9 cellular contexts compared by ENCODE assay signal in genomic region chr1:41492341-41492848, GRCh38. TPM values are rescaled to one million over a fixed set of nuclear protein-coding genes. Genes with fewer than 3 reads are reported as not detected.
DNase-seq lines count a peak whose midpoint lies in the region; ATAC-seq and TF ChIP-seq lines count a peak whose summit lies in the region.
"Had no signal": no experiment of that assay in that cellular context is flagged by ENCODE, and none has a peak within 500 bp of the region (broad histone marks: within the 10 kb centered on the region; RNA-seq: fewer than 3 reads in every experiment).

No MANE protein-coding gene starts in this region.

- H3K4me2 ChIP-seq in OCI-LY1 (ENCODE audit: low read length) = no peak overlapping the region

- no peaks in the 10 kb centered on the region for H3K36me3 ChIP-seq in OCI-LY1 (ENCODE audit: insufficient read depth, low read length)

- peaks cover 5% of the 10 kb centered on the region for H3K4me1 ChIP-seq in OCI-LY1 (ENCODE audit: insufficient read depth, low read length, severe bottlenecking)

- H3K36me3 Mint-ChIP-seq in activated CD4-positive, alpha-beta T cell treated with anti-CD3 and anti-CD28 coated beads for 36 hours (ENCODE audit: low read depth) = no peaks in the 10 kb centered on the region

- H3F3A ChIP-seq in OCI-LY1 (ENCODE audit: insufficient read depth, low read length) = no peaks in the 10 kb centered on the region

- TF ChIP-seq CTCF in OCI-LY1 (IDR thresholded peaks at IDR 0.05; ENCODE audit: low read length) (peak; percentile 83), choroid plexus epithelial cell (conservative IDR thresholded peaks at IDR 0.05; ENCODE audit: low read depth, low read length) (peak; percentile 71), coronary artery (IDR thresholded peaks at IDR 0.05) (no peak)

- POLR2A ChIA-PET in activated CD4-positive, alpha-beta T cell treated with anti-CD3 and anti-CD28 coated beads for 36 hours (lab: Charles Lee) = no interaction called here

- H3K9me3 ChIP-seq in OCI-LY1 (ENCODE audit: low read length) = no peaks in the 10 kb centered on the region

- no peaks in the 10 kb centered on the region for H4K20me1 ChIP-seq in OCI-LY1 (ENCODE audit: insufficient read depth, low read length)

- ATAC-seq in activated CD4-positive, alpha-beta T cell treated with anti-CD3 and anti-CD28 coated beads for 36 hours = peak; percentile 30
- ATAC-seq in HG02970 (IDR thresholded peaks at IDR 0.05; ENCODE audit: low FRiP score, unreplicated experiment) = no peak

- CTCF ChIA-PET in activated CD4-positive, alpha-beta T cell treated with anti-CD3 and anti-CD28 coated beads for 36 hours (lab: Charles Lee) = interaction anchor here (0.6 to 1.8 kb wide), 14 partner anchors 9 to 567 kb away, joined by 3 to 7 read pairs (median 3); no protein-coding TSS in a partner anchor

- H3K27ac Mint-ChIP-seq in activated CD4-positive, alpha-beta T cell treated with anti-CD3 and anti-CD28 coated beads for 36 hours = no peak overlapping the region

- H3K9ac ChIP-seq in OCI-LY1 (ENCODE audit: low read length) = no peak overlapping the region

- no peak overlapping the region for H2AFZ ChIP-seq in OCI-LY1 (ENCODE audit: low read length)

- H3K27me3 Mint-ChIP-seq in activated CD4-positive, alpha-beta T cell treated with anti-CD3 and anti-CD28 coated beads for 36 hours = peaks cover 28% of the 10 kb centered on the region

- intact Hi-C loops in activated CD4-positive, alpha-beta T cell treated with anti-CD3 and anti-CD28 coated beads for 36 hours (cut with DNase I, micrococcal nuclease) = no loop called here

- H3K9me2 ChIP-seq in OCI-LY1 (ENCODE audit: low read depth, low read length) = no peaks in the 10 kb centered on the region

- H3K27ac ChIP-seq in OCI-LY1 (ENCODE audit: low read depth, low read length, poor library complexity, severe bottlenecking) (no peak overlapping the region), coronary artery (peak overlapping the region in 1 of 2 donors; percentile 6)

- H3K27me3 ChIP-seq in OCI-LY1 (ENCODE audit: insufficient read depth, low read length) = peaks cover 2% of the 10 kb centered on the region; the same call in 1 of the 2 replicates

- no peaks in the 10 kb centered on the region for H3K9me3 Mint-ChIP-seq in activated CD4-positive, alpha-beta T cell treated with anti-CD3 and anti-CD28 coated beads for 36 hours (ENCODE audit: low read depth)

- H3K79me2 ChIP-seq in OCI-LY1 (ENCODE audit: insufficient read depth, low read length) = no peaks in the 10 kb centered on the region

- peak; percentile 77 for DNase-seq in activated CD4-positive, alpha-beta T cell treated with anti-CD3 and anti-CD28 coated beads for 36 hours
- no peak for DNase-seq in activated CD4-positive, alpha-beta T cell treated with anti-CD3 and anti-CD28 coated beads for 4 hours
- DNase-seq in choroid plexus epithelial cell (ENCODE audit: low read depth) (no peak), coronary artery (ENCODE audit: low spot score) (no peak), cerebellum (ENCODE audit: low spot score) (no peak)
- peak; percentile 64 for DNase-seq in stimulated activated CD4-positive, alpha-beta T cell treated with anti-CD3 and anti-CD28 coated beads, Interleukin-15, amount 100 ng/mL, for 24 hours

- H3K4me1 Mint-ChIP-seq in activated CD4-positive, alpha-beta T cell treated with anti-CD3 and anti-CD28 coated beads for 36 hours = peaks cover 10% of the 10 kb centered on the region

- no peak overlapping the region for H3K4me3 Mint-ChIP-seq in activated CD4-positive, alpha-beta T cell treated with anti-CD3 and anti-CD28 coated beads for 36 hours

- H3K4me3 ChIP-seq in OCI-LY1 (ENCODE audit: low read depth, low read length, poor library complexity, severe bottlenecking) = no peak overlapping the region
- no peak overlapping the region for H3K4me3 ChIP-seq in choroid plexus epithelial cell (ENCODE audit: low read depth, low read length)
- H3K4me3 ChIP-seq in coronary artery = no peak overlapping the region

RNA-seq across cellular contexts. Expression of gene EDN2, which starts 7.9 kb away (rescaled TPM):
- not detected for total RNA-seq in activated CD4-positive, alpha-beta T cell treated with anti-CD3 and anti-CD28 coated beads for 36 hours
- not detected for total RNA-seq in cerebellum
- total RNA-seq: activated CD8-positive, alpha-beta memory T cell treated with anti-CD3 and anti-CD28 coated beads for 36 hours had no signal

Comparison
In these comparisons a context has a peak if more than half of its experiments do, and no peak if none do; other contexts are left out.
1. DNase-seq: peak in activated CD4-positive, alpha-beta T cell treated with anti-CD3 and anti-CD28 coated beads for 36 hours (single experiment) and stimulated activated CD4-positive, alpha-beta T cell treated with anti-CD3 and anti-CD28 coated beads, Interleukin-15, amount 100 ng/mL, for 24 hours (single experiment); none in activated CD4-positive, alpha-beta T cell treated with anti-CD3 and anti-CD28 coated beads for 4 hours (0 of 2), choroid plexus epithelial cell (single experiment), coronary artery (single experiment) and cerebellum (single experiment).